In genomic region chr21:36113647-36114428, GRCh38 we compare ENCODE assay signal across 1 cellular context.
A peak's percentile ranks its signal among the peaks of the same experiment; 100 is the strongest.
TF ChIP-seq lines count a peak whose summit lies in the region.

No MANE protein-coding gene starts in this region.

TF ChIP-seq in HepG2, 621 proteins besides CTCF, POLR2A, EP300 and RAD21 (continued from another document and continues in another):
- TF ChIP-seq HNF1A (IDR thresholded peaks at IDR 0.05; ENCODE audit: low read depth) (no peak), HNF1A (CRISPR knock-in tag; IDR thresholded peaks at IDR 0.05; ENCODE audit: borderline replicate concordance) (no peak), ZBTB2 (CRISPR knock-in tag; IDR thresholded peaks at IDR 0.05; ENCODE audit: low read depth) (no peak), FOXK2 (IDR thresholded peaks at IDR 0.05) (0 out of 2 replicates have a peak, but pooled peaks have one; percentile 51), NFE2 (CRISPR knock-in tag; IDR thresholded peaks at IDR 0.05) (no peak), EEA1 (CRISPR knock-in tag; IDR thresholded peaks at IDR 0.05; ENCODE audit: borderline replicate concordance) (no peak), DMAP1 (CRISPR knock-in tag; IDR thresholded peaks at IDR 0.05) (0 out of 2 replicates have a peak, but pooled peaks have one; percentile 26), ARNTL (CRISPR knock-in tag; IDR thresholded peaks at IDR 0.05) (no peak), ZBTB20 (CRISPR knock-in tag; IDR thresholded peaks at IDR 0.05; ENCODE audit: borderline replicate concordance, low read depth) (no peak), ZBTB3 (CRISPR knock-in tag; IDR thresholded peaks at IDR 0.05; ENCODE audit: borderline replicate concordance, low read depth) (no peak), PPARG (CRISPR knock-in tag; conservative IDR thresholded peaks at IDR 0.05) (no peak), ZNF737 (CRISPR knock-in tag; IDR thresholded peaks at IDR 0.05; ENCODE audit: borderline replicate concordance) (no peak), ZMYM2 (CRISPR knock-in tag; IDR thresholded peaks at IDR 0.05) (no peak), ZNF766 (CRISPR knock-in tag; IDR thresholded peaks at IDR 0.05; ENCODE audit: borderline replicate concordance) (no peak), SRSF4 (IDR thresholded peaks at IDR 0.05; ENCODE audit: low read depth, low read length, poor library complexity, severe bottlenecking) (no peak), RXRA (CRISPR knock-in tag; IDR thresholded peaks at IDR 0.05) (0 out of 2 replicates have a peak, but pooled peaks have one; percentile 9), STAT5B (CRISPR knock-in tag; IDR thresholded peaks at IDR 0.05) (no peak), PHF8 (CRISPR knock-in tag; IDR thresholded peaks at IDR 0.05) (no peak; the same call in none of the 2 replicates), ZNF780A (CRISPR knock-in tag; IDR thresholded peaks at IDR 0.05) (no peak), ZSCAN22 (CRISPR knock-in tag; IDR thresholded peaks at IDR 0.05) (no peak), CEBPZ (IDR thresholded peaks at IDR 0.05; ENCODE audit: low read length) (no peak), TFE3 (CRISPR knock-in tag; IDR thresholded peaks at IDR 0.05) (no peak), KDM5B (CRISPR knock-in tag; IDR thresholded peaks at IDR 0.05; ENCODE audit: borderline replicate concordance) (no peak), PLRG1 (conservative IDR thresholded peaks at IDR 0.05) (no peak), NR2C2 (CRISPR knock-in tag; IDR thresholded peaks at IDR 0.05; ENCODE audit: borderline replicate concordance) (peak; percentile 91), ZKSCAN8 (CRISPR knock-in tag; IDR thresholded peaks at IDR 0.05; ENCODE audit: borderline replicate concordance) (no peak), ZNF512 (CRISPR knock-in tag; IDR thresholded peaks at IDR 0.05) (no peak), ZNF24 (IDR thresholded peaks at IDR 0.05) (no peak), ELK4 (CRISPR knock-in tag; IDR thresholded peaks at IDR 0.05; ENCODE audit: borderline replicate concordance) (no peak), GPN1 (CRISPR knock-in tag; IDR thresholded peaks at IDR 0.05; ENCODE audit: borderline replicate concordance) (no peak), EZH2 (conservative IDR thresholded peaks at IDR 0.05; ENCODE audit: low read depth, low read length) (no peak), MNT (IDR thresholded peaks at IDR 0.05) (0 out of 2 replicates have a peak, but pooled peaks have one; percentile 8), NR2F6 (IDR thresholded peaks at IDR 0.05) (no peak), NR2F6 (CRISPR knock-in tag; IDR thresholded peaks at IDR 0.05) (peak; percentile 57; the same call in 1 of the 2 replicates), DRAP1 (CRISPR knock-in tag; IDR thresholded peaks at IDR 0.05) (peak; percentile 32; the same call in 1 of the 2 replicates), TFDP1 (CRISPR knock-in tag; IDR thresholded peaks at IDR 0.05; ENCODE audit: borderline replicate concordance) (peak; percentile 29; the same call in 1 of the 2 replicates), ZNF790 (CRISPR knock-in tag; IDR thresholded peaks at IDR 0.05; ENCODE audit: borderline replicate concordance) (no peak), ZNF362 (CRISPR knock-in tag; IDR thresholded peaks at IDR 0.05; ENCODE audit: borderline replicate concordance) (no peak), ZBTB7A (CRISPR knock-in tag; IDR thresholded peaks at IDR 0.05) (no peak), FOXO1 (CRISPR knock-in tag; IDR thresholded peaks at IDR 0.05) (peak; percentile 87), ZNF619 (CRISPR knock-in tag; IDR thresholded peaks at IDR 0.05) (no peak), SCMH1 (CRISPR knock-in tag; IDR thresholded peaks at IDR 0.05; ENCODE audit: borderline replicate concordance) (no peak), SALL1 (CRISPR knock-in tag; IDR thresholded peaks at IDR 0.05) (no peak; the same call in 1 of the 2 replicates), ZNF639 (CRISPR knock-in tag; conservative IDR thresholded peaks at IDR 0.05) (no peak), FOXP1 (IDR thresholded peaks at IDR 0.05) (peak; percentile 84), FOXP1 (CRISPR knock-in tag; IDR thresholded peaks at IDR 0.05) (peak; percentile 98)
